In the genomic region with DNA sequence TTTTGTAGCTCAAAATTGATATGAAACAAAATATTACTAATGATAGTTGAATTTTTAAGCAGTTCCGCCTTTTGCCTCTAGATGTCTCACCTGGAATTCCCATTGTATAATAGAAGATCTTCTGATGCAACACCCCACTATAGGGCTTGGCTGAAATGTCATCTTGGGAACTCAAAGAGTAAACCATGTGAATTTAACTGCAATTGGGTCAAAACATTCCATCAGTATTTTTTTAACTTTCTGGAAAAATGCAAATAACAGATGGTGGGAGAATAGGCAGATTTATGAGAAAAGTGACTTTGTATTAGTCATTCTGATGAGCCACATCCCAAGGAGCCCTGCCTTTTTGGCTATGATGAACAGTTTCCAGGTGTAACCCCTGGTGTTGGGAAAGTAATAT, we compare ENCODE assay signal across 8 cellular contexts.
A peak's percentile ranks its signal among the peaks of the same experiment; 100 is the strongest.
DNase-seq lines count a peak whose midpoint lies in the region; ATAC-seq and TF ChIP-seq lines count a peak whose summit lies in the region.

No MANE protein-coding gene starts in this region.

- no peak for TF ChIP-seq CTCF in HEK293 (tag by site-specific recombination; IDR thresholded peaks at IDR 0.05)
- peak; percentile 68 for TF ChIP-seq CTCF in thoracic aorta (IDR thresholded peaks at IDR 0.05)

- no peaks in the 10 kb centered on the region for H3K36me3 Mint-ChIP-seq in activated naive CD8-positive, alpha-beta T cell treated with anti-CD3 and anti-CD28 coated beads, Interleukin-2, amount 50 U/mL, for 24 hours (ENCODE audit: low read depth)
- H3K36me3 Mint-ChIP-seq in activated naive CD8-positive, alpha-beta T cell treated with anti-CD3 and anti-CD28 coated beads for 36 hours = no peaks in the 10 kb centered on the region

- H3K4me3 ChIP-seq in HEK293 (ENCODE audit: low read depth, low read length) (no peak overlapping the region), thoracic aorta (no peak overlapping the region)

- H3K27me3 Mint-ChIP-seq in activated naive CD8-positive, alpha-beta T cell treated with anti-CD3 and anti-CD28 coated beads, Interleukin-2, amount 50 U/mL, for 24 hours = peaks cover 8% of the 10 kb centered on the region
- peaks cover 16% of the 10 kb centered on the region for H3K27me3 Mint-ChIP-seq in activated naive CD8-positive, alpha-beta T cell treated with anti-CD3 and anti-CD28 coated beads for 36 hours

- H3K4me1 ChIP-seq in HEK293 (ENCODE audit: control insufficient read depth, insufficient read depth, low read length) (no peaks in the 10 kb centered on the region), thoracic aorta (ENCODE audit: control insufficient read depth in 1 of 2, low read depth in 2 of 2) (peaks cover 0 to 4% of the 10 kb centered on the region in 2 donors)

- no peak overlapping the region for H3K27ac Mint-ChIP-seq in activated naive CD8-positive, alpha-beta T cell treated with anti-CD3 and anti-CD28 coated beads, Interleukin-2, amount 50 U/mL, for 24 hours
- no peak overlapping the region for H3K27ac Mint-ChIP-seq in activated naive CD8-positive, alpha-beta T cell treated with anti-CD3 and anti-CD28 coated beads for 36 hours

- peaks cover 6% of the 10 kb centered on the region for H3K4me1 Mint-ChIP-seq in activated naive CD8-positive, alpha-beta T cell treated with anti-CD3 and anti-CD28 coated beads, Interleukin-2, amount 50 U/mL, for 24 hours
- peaks cover 1% of the 10 kb centered on the region for H3K4me1 Mint-ChIP-seq in activated naive CD8-positive, alpha-beta T cell treated with anti-CD3 and anti-CD28 coated beads for 36 hours

- no peaks in the 10 kb centered on the region for H3K27me3 ChIP-seq in thoracic aorta (replicated peaks; ENCODE audit: insufficient read depth)

- no peaks in the 10 kb centered on the region for H3K9me3 Mint-ChIP-seq in activated naive CD8-positive, alpha-beta T cell treated with anti-CD3 and anti-CD28 coated beads, Interleukin-2, amount 50 U/mL, for 24 hours
- no peaks in the 10 kb centered on the region for H3K9me3 Mint-ChIP-seq in activated naive CD8-positive, alpha-beta T cell treated with anti-CD3 and anti-CD28 coated beads for 36 hours

- H3K4me3 Mint-ChIP-seq in activated naive CD8-positive, alpha-beta T cell treated with anti-CD3 and anti-CD28 coated beads, Interleukin-2, amount 50 U/mL, for 24 hours = no peak overlapping the region
- no peak overlapping the region for H3K4me3 Mint-ChIP-seq in activated naive CD8-positive, alpha-beta T cell treated with anti-CD3 and anti-CD28 coated beads for 36 hours

- CTCF ChIA-PET in HEK293 (lab: Yijun Ruan, JAX) = interaction anchor here (0.6 to 1.6 kb wide), 18 partner anchors 10 to 1149 kb away, joined by 3 to 18 read pairs (median 3); no protein-coding TSS in a partner anchor

- POLR2A ChIA-PET in HEK293 (lab: Yijun Ruan, JAX) = no interaction called here

- no peak overlapping the region for H3K27ac ChIP-seq in HEK293 (ENCODE audit: extremely low read depth, low read depth, low read length)
- H3K27ac ChIP-seq in thoracic aorta = no peak overlapping the region

- H3K9me3 ChIP-seq in HEK293 (ENCODE audit: control insufficient read depth, insufficient read depth, low read depth, low read length) (no peaks in the 10 kb centered on the region), thoracic aorta (no peaks in the 10 kb centered on the region)

- H3K36me3 ChIP-seq in HEK293 (ENCODE audit: control insufficient read depth in 2 of 2, insufficient read depth in 1 of 2, low read length in 2 of 2) = no peaks in the 10 kb centered on the region
- no peaks in the 10 kb centered on the region for H3K36me3 ChIP-seq in thoracic aorta

- no peak for DNase-seq in activated naive CD8-positive, alpha-beta T cell treated with anti-CD3 and anti-CD28 coated beads, Interleukin-2, amount 50 U/mL, for 24 hours
- no peak for DNase-seq in activated naive CD8-positive, alpha-beta T cell treated with anti-CD3 and anti-CD28 coated beads for 36 hours
- DNase-seq in NCI-H1417 (lab: John Stamatoyannopoulos, UW) = peak; percentile 0 to 70 (median 34)
- peak; percentile 73 for DNase-seq in amniotic stem cell (lab: John Stamatoyannopoulos, UW)
- peak; percentile 47 for DNase-seq in iPS-NIHi11 (ENCODE audit: low spot score)
- no peak for DNase-seq in thoracic aorta (ENCODE audit: low spot score)
- DNase-seq in stimulated activated CD4-positive, alpha-beta T cell treated with anti-CD3 and anti-CD28 coated beads, Interleukin-4, amount 100 ng/mL, for 24 hours = no peak

- peak; percentile 49 for ATAC-seq in activated naive CD8-positive, alpha-beta T cell treated with anti-CD3 and anti-CD28 coated beads, Interleukin-2, amount 50 U/mL, for 24 hours
- no peak for ATAC-seq in thoracic aorta (ENCODE audit: insufficient number of reproducible peaks, low FRiP score, low read depth)

TF ChIP-seq in HEK293, 187 proteins besides CTCF, POLR2A, EP300 and RAD21:
- TF ChIP-seq ZNF121 (tag by site-specific recombination; IDR thresholded peaks at IDR 0.05) (no peak), ZNF654 (tag by site-specific recombination; IDR thresholded peaks at IDR 0.05; ENCODE audit: low read depth) (peak; percentile 28; the same call in 1 of the 2 replicates)

Comparison
In these comparisons a context has a peak if more than half of its experiments do, and no peak if none do; other contexts are left out.
1. DNase-seq: peak in NCI-H1417 (3 of 3), amniotic stem cell (single experiment) and iPS-NIHi11 (single experiment); none in activated naive CD8-positive, alpha-beta T cell treated with anti-CD3 and anti-CD28 coated beads, Interleukin-2, amount 50 U/mL, for 24 hours (single experiment), activated naive CD8-positive, alpha-beta T cell treated with anti-CD3 and anti-CD28 coated beads for 36 hours (single experiment), thoracic aorta (single experiment) and stimulated activated CD4-positive, alpha-beta T cell treated with anti-CD3 and anti-CD28 coated beads, Interleukin-4, amount 100 ng/mL, for 24 hours (single experiment).